In genomic region chr3:123075359-123075758, GRCh38 we compare ENCODE assay signal across 22 cellular contexts. TPM values are rescaled to one million over a fixed set of nuclear protein-coding genes. Genes with fewer than 3 reads are reported as not detected.
A peak's percentile ranks its signal among the peaks of the same experiment; 100 is the strongest.
DNase-seq lines count a peak whose midpoint lies in the region; ATAC-seq, FAIRE-seq and TF ChIP-seq lines count a peak whose summit lies in the region.
"Had no signal": no experiment of that assay in that cellular context is flagged by ENCODE, and none has a peak within 500 bp of the region (broad histone marks: within the 10 kb centered on the region; RNA-seq: fewer than 3 reads in every experiment).

No MANE protein-coding gene starts in this region.

- peaks cover 8% of the 10 kb centered on the region for H3K4me1 ChIP-seq in astrocyte (ENCODE audit: insufficient read depth, low read length)

- no peak overlapping the region for H3K27ac ChIP-seq in astrocyte (ENCODE audit: low read depth, low read length)
- H3K27ac ChIP-seq: 22Rv1, BLaER1, epithelial cell of prostate, prostate gland had no signal

- no peak overlapping the region for H3K9ac ChIP-seq in astrocyte (ENCODE audit: low read length)
- H3K9ac ChIP-seq: BLaER1 had no signal

- H3K4me2 ChIP-seq in astrocyte (ENCODE audit: low read length): peak overlapping the region; percentile 33
- H3K4me2 ChIP-seq: BLaER1 had no signal

- H3K27me3 Mint-ChIP-seq in T-helper 1 cell treated with Interleukin-12 subunit alpha and Interleukin-12 subunit beta and Interleukin-4 antibody, amounts not matched to agents 30 μg/mL and 1 μg/mL, for 36 hours (ENCODE audit: low read depth): no peaks in the 10 kb centered on the region
- H3K27me3 Mint-ChIP-seq in astrocyte (ENCODE audit: low read depth, unreplicated experiment) (no peaks in the 10 kb centered on the region), nephron (ENCODE audit: low read depth) (no peaks in the 10 kb centered on the region)
- H3K27me3 Mint-ChIP-seq: stimulated activated naive B cell treated with anti-CD40 and anti-IgM and Interleukin-4, amounts not matched to agents 10 μg/mL and 1 μg/mL and 100 μg/mL, for 72 hours had no signal

- no peaks in the 10 kb centered on the region for H3K36me3 Mint-ChIP-seq in T-helper 1 cell treated with Interleukin-12 subunit alpha and Interleukin-12 subunit beta and Interleukin-4 antibody, amounts not matched to agents 30 μg/mL and 1 μg/mL, for 36 hours (ENCODE audit: low read depth)
- H3K36me3 Mint-ChIP-seq in astrocyte (ENCODE audit: low read depth, unreplicated experiment): peaks cover 3% of the 10 kb centered on the region
- H3K36me3 Mint-ChIP-seq in nephron (ENCODE audit: low read depth): no peaks in the 10 kb centered on the region

- no peak for ATAC-seq in GM18498 (IDR thresholded peaks at IDR 0.05; ENCODE audit: unreplicated experiment)
- ATAC-seq: body of pancreas; stimulated activated naive B cell treated with anti-CD40 and anti-IgM and Interleukin-4, amounts not matched to agents 10 μg/mL and 1 μg/mL and 100 μg/mL, for 72 hours had no signal

- DNase-seq in T-helper 1 cell (no peak), NCI-H82 treated with DMSO at 0.1 percent for 48 hours (lab: John Stamatoyannopoulos, UW; ENCODE audit: unreplicated experiment) (peak; percentile 14), astrocyte (ENCODE audit: low read depth) (no peak), NCI-H2227 (lab: John Stamatoyannopoulos, UW; ENCODE audit: unreplicated experiment) (no peak), hippocampal formation (lab: John Stamatoyannopoulos, UW) (no peak)
- DNase-seq: activated naive CD4-positive, alpha-beta T cell; body of pancreas; cortex of kidney; DMS153; H7; NCI-H146; nephron progenitor cell; stimulated activated CD4-positive, alpha-beta T cell treated with anti-CD3 and anti-CD28 coated beads, Interleukin-12 subunit alpha, Interleukin-12 subunit beta, amount 100 ng/mL, for 4 hours; stimulated activated naive B cell treated with anti-CD40 and anti-IgM and Interleukin-4, amounts not matched to agents 10 μg/mL and 1 μg/mL and 100 μg/mL, for 72 hours; T-helper 2 cell had no signal

- H4K20me1 ChIP-seq in astrocyte (ENCODE audit: insufficient read depth, low read length): peaks cover 96% of the 10 kb centered on the region

- no peaks in the 10 kb centered on the region for H3K9me3 Mint-ChIP-seq in T-helper 1 cell treated with Interleukin-12 subunit alpha and Interleukin-12 subunit beta and Interleukin-4 antibody, amounts not matched to agents 30 μg/mL and 1 μg/mL, for 36 hours
- no peaks in the 10 kb centered on the region for H3K9me3 Mint-ChIP-seq in astrocyte (ENCODE audit: unreplicated experiment)
- H3K9me3 Mint-ChIP-seq in nephron: no peaks in the 10 kb centered on the region
- H3K9me3 Mint-ChIP-seq: nephron progenitor cell; stimulated activated naive B cell treated with anti-CD40 and anti-IgM and Interleukin-4, amounts not matched to agents 10 μg/mL and 1 μg/mL and 100 μg/mL, for 72 hours had no signal

- FAIRE-seq in astrocyte (lab: Jason Lieb, UNC): no peak

- H3K9me3 ChIP-seq in astrocyte (ENCODE audit: insufficient read depth, low read depth, low read length): no peaks in the 10 kb centered on the region
- H3K9me3 ChIP-seq: BLaER1, body of pancreas, prostate gland had no signal

- H3K4me1 Mint-ChIP-seq in T-helper 1 cell treated with Interleukin-12 subunit alpha and Interleukin-12 subunit beta and Interleukin-4 antibody, amounts not matched to agents 30 μg/mL and 1 μg/mL, for 36 hours (ENCODE audit: low read depth): peaks cover 20% of the 10 kb centered on the region
- H3K4me1 Mint-ChIP-seq in astrocyte (ENCODE audit: low read depth, unreplicated experiment): peaks cover 40% of the 10 kb centered on the region
- peaks cover 60% of the 10 kb centered on the region for H3K4me1 Mint-ChIP-seq in nephron

- H3K27me3 ChIP-seq in astrocyte (ENCODE audit: insufficient read depth, low read length): peaks cover 7% of the 10 kb centered on the region
- H3K27me3 ChIP-seq: body of pancreas had no signal

- peak overlapping the region; percentile 3 for H3K27ac Mint-ChIP-seq in T-helper 1 cell treated with Interleukin-12 subunit alpha and Interleukin-12 subunit beta and Interleukin-4 antibody, amounts not matched to agents 30 μg/mL and 1 μg/mL, for 36 hours
- peak overlapping the region; percentile 43 for H3K27ac Mint-ChIP-seq in astrocyte (ENCODE audit: unreplicated experiment)
- peak overlapping the region in 2 of 3 experiments; percentile 7 to 20 for H3K27ac Mint-ChIP-seq in nephron
- H3K27ac Mint-ChIP-seq: nephron progenitor cell; stimulated activated naive B cell treated with anti-CD40 and anti-IgM and Interleukin-4, amounts not matched to agents 10 μg/mL and 1 μg/mL and 100 μg/mL, for 72 hours had no signal

- TF ChIP-seq CTCF in astrocyte (IDR thresholded peaks at IDR 0.05; ENCODE audit: insufficient read depth, low read depth, low read length) (no peak), nephron (IDR thresholded peaks at IDR 0.05; ENCODE audit: unreplicated experiment in 3 of 3) (no peak)

- H2AFZ ChIP-seq in astrocyte (ENCODE audit: low read depth, low read length): no peak overlapping the region

- no peak overlapping the region for H3K4me3 Mint-ChIP-seq in T-helper 1 cell treated with Interleukin-12 subunit alpha and Interleukin-12 subunit beta and Interleukin-4 antibody, amounts not matched to agents 30 μg/mL and 1 μg/mL, for 36 hours
- H3K4me3 Mint-ChIP-seq in astrocyte (ENCODE audit: unreplicated experiment) (no peak overlapping the region), nephron (no peak overlapping the region)
- H3K4me3 Mint-ChIP-seq: nephron progenitor cell; stimulated activated naive B cell treated with anti-CD40 and anti-IgM and Interleukin-4, amounts not matched to agents 10 μg/mL and 1 μg/mL and 100 μg/mL, for 72 hours had no signal

- H3K4me3 ChIP-seq in astrocyte (ENCODE audit: insufficient read depth, low read depth, low read length): no peak overlapping the region
- H3K4me3 ChIP-seq: BLaER1, body of pancreas, prostate gland had no signal

- peaks cover 88% of the 10 kb centered on the region for H3K79me2 ChIP-seq in astrocyte (ENCODE audit: insufficient read depth, low read length)

- H3K36me3 ChIP-seq in astrocyte (ENCODE audit: insufficient read depth, low read length): no peaks in the 10 kb centered on the region
- H3K36me3 ChIP-seq: BLaER1, prostate gland had no signal

RNA-seq across cellular contexts. Expression of gene PDIA5, which starts 8.5 kb away (rescaled TPM):
- total RNA-seq in astrocyte: 77.5 and 86.5 TPM in 2 replicates

RNA-seq across cellular contexts. Expression of gene SEMA5B, which starts 47.8 kb away (rescaled TPM):
- total RNA-seq in astrocyte: 1.0 and 2.1 TPM in 2 replicates
